22 cellular contexts compared by ENCODE assay signal in genomic region chr15:71529353-71529752, GRCh38.
DNase-seq lines count a peak whose midpoint lies in the region; FAIRE-seq and TF ChIP-seq lines count a peak whose summit lies in the region.
"Had no signal": no experiment of that assay in that cellular context is flagged by ENCODE, and none has a peak within 500 bp of the region (broad histone marks: within the 10 kb centered on the region; RNA-seq: fewer than 3 reads in every experiment).

No MANE protein-coding gene starts in this region.

- H3K4me3 ChIP-seq in keratinocyte (ENCODE audit: control insufficient read depth in 2 of 3, extremely low read depth in 1 of 3, insufficient read depth in 2 of 3, low read depth in 1 of 3, low read length in 3 of 3) = no peak overlapping the region
- no peak overlapping the region for H3K4me3 ChIP-seq in small intestine (ENCODE audit: low read depth in 1 of 2, low read length in 2 of 2)
- H3K4me3 ChIP-seq: BLaER1 treated with 17β-estradiol and CSF1 and Interleukin-3, amounts not matched to agents 10 nM and 100 nM; MG63; SK-N-MC had no signal

- dilution Hi-C loops in keratinocyte (cut with MboI; ENCODE audit: extremely low pct_ligation_motif_present, low sequenced_read_pairs) = no loop called here

- WGBS in small intestine, 3 donors = 21 to 59% (median 57%) methylated on average over 1 of the region's 1 CpG

- no peaks in the 10 kb centered on the region for H3K79me2 ChIP-seq in keratinocyte (ENCODE audit: control insufficient read depth, insufficient read depth, low read length)

- H3K36me3 ChIP-seq in keratinocyte (ENCODE audit: control insufficient read depth in 2 of 2, extremely low read depth in 1 of 2, insufficient read depth in 2 of 2, low read length in 2 of 2) (peaks cover 0 to 2% of the 10 kb centered on the region in 2 experiments), small intestine (ENCODE audit: control insufficient read depth in 2 of 2, insufficient read depth in 2 of 2, low read length in 2 of 2) (no peaks in the 10 kb centered on the region)
- H3K36me3 ChIP-seq: BLaER1 treated with 17β-estradiol and CSF1 and Interleukin-3, amounts not matched to agents 10 nM and 100 nM; MG63 had no signal

- FAIRE-seq in keratinocyte (lab: Jason Lieb, UNC) = peak; percentile 29
- no peak for FAIRE-seq in small intestine (lab: Jason Lieb, UNC)
- no peak for FAIRE-seq in GM19239 (lab: Jason Lieb, UNC)
- FAIRE-seq: H54 had no signal

- H3K9me3 ChIP-seq in keratinocyte (ENCODE audit: control insufficient read depth, low read depth, low read length) (no peaks in the 10 kb centered on the region), small intestine (ENCODE audit: control insufficient read depth, low read depth) (no peaks in the 10 kb centered on the region)

- H2AFZ ChIP-seq in keratinocyte (ENCODE audit: control insufficient read depth, low read length) = no peak overlapping the region

- H3K4me2 ChIP-seq in keratinocyte (ENCODE audit: control insufficient read depth, extremely low read depth, insufficient read depth, low read depth, low read length) = no peak overlapping the region
- H3K4me2 ChIP-seq: BLaER1 treated with 17β-estradiol and CSF1 and Interleukin-3, amounts not matched to agents 10 nM and 100 nM had no signal

- no peaks in the 10 kb centered on the region for H3K9me1 ChIP-seq in keratinocyte (ENCODE audit: control insufficient read depth, extremely low read depth, insufficient read depth, low read length)

- no peak overlapping the region for H3K27ac ChIP-seq in keratinocyte (ENCODE audit: control insufficient read depth, insufficient read depth, low read length)
- no peak overlapping the region for H3K27ac ChIP-seq in small intestine (ENCODE audit: low read depth in 1 of 2, low read length in 1 of 2)
- H3K27ac ChIP-seq: 22Rv1; BLaER1 treated with 17β-estradiol and CSF1 and Interleukin-3, amounts not matched to agents 10 nM and 100 nM; RWPE1; SK-N-MC had no signal

- peak; percentile 1 for DNase-seq in NCI-H748 (lab: John Stamatoyannopoulos, UW; ENCODE audit: unreplicated experiment)
- DNase-seq in NCI-H748 treated with DMSO at 0.1 percent for 48 hours (lab: John Stamatoyannopoulos, UW) = no peak
- DNase-seq in NCI-H82 (lab: John Stamatoyannopoulos, UW) = peak; percentile 73
- DNase-seq in keratinocyte (ENCODE audit: low read depth, low spot score) = no peak
- DNase-seq in small intestine = peak; percentile 47
- DNase-seq in globus pallidus (ENCODE audit: low spot score) = no peak
- no peak for DNase-seq in GM19239 (ENCODE audit: insufficient read length, low spot score)
- no peak for DNase-seq in NCI-H2227 (lab: John Stamatoyannopoulos, UW; ENCODE audit: unreplicated experiment)
- DNase-seq: CD4-positive, alpha-beta memory T cell; EL; NCI-H1417 treated with DMSO at 0.1 percent for 48 hours; NCI-H2029; NCI-H226; NCI-H510A treated with DMSO at 0.1 percent for 48 hours; SHP77 treated with DMSO at 0.1 percent for 48 hours; SW 1271 had no signal

- H3K27me3 ChIP-seq in keratinocyte (ENCODE audit: control insufficient read depth, extremely low read depth, insufficient read depth, low read length) (no peaks in the 10 kb centered on the region), small intestine (ENCODE audit: control insufficient read depth in 2 of 2, insufficient read depth in 2 of 2, low read length in 2 of 2) (peaks cover 0 to 2% of the 10 kb centered on the region in 2 donors)
- H3K27me3 ChIP-seq: BLaER1 treated with 17β-estradiol and CSF1 and Interleukin-3, amounts not matched to agents 10 nM and 100 nM; MG63 had no signal

- H3K9ac ChIP-seq in keratinocyte (ENCODE audit: control insufficient read depth, extremely low read depth, insufficient read depth, low read length) = no peak overlapping the region
- H3K9ac ChIP-seq: BLaER1 treated with 17β-estradiol and CSF1 and Interleukin-3, amounts not matched to agents 10 nM and 100 nM had no signal

- TF ChIP-seq CTCF in keratinocyte (optimal IDR thresholded peaks at IDR 0.05 in 1 of 3, IDR thresholded peaks at IDR 0.05 in 1 of 3, conservative IDR thresholded peaks at IDR 0.05 in 1 of 3; ENCODE audit: extremely low read depth in 1 of 3, insufficient read depth in 2 of 3, low read length in 3 of 3) = no peak

- H3K4me1 ChIP-seq in keratinocyte (ENCODE audit: control insufficient read depth, extremely low read depth, insufficient read depth, low read length) = peaks cover 8% of the 10 kb centered on the region
- H3K4me1 ChIP-seq in small intestine (ENCODE audit: control insufficient read depth in 2 of 2, insufficient read depth in 1 of 2, low read depth in 1 of 2, low read length in 1 of 2) = peaks cover 0 to 3% of the 10 kb centered on the region in 2 donors
- H3K4me1 ChIP-seq: BLaER1 treated with 17β-estradiol and CSF1 and Interleukin-3, amounts not matched to agents 10 nM and 100 nM had no signal

- no peaks in the 10 kb centered on the region for H4K20me1 ChIP-seq in keratinocyte (ENCODE audit: control insufficient read depth, extremely low read depth, insufficient read depth, low read length)
- H4K20me1 ChIP-seq: BLaER1 treated with 17β-estradiol and CSF1 and Interleukin-3, amounts not matched to agents 10 nM and 100 nM had no signal

Comparison
In these comparisons a context has a peak if more than half of its experiments do, and no peak if none do; other contexts are left out.
1. DNase-seq: peak in NCI-H748 (single experiment), NCI-H82 (single experiment) and small intestine (single experiment); none in NCI-H748 treated with DMSO at 0.1 percent for 48 hours (single experiment), keratinocyte (single experiment), globus pallidus (single experiment), GM19239 (single experiment) and NCI-H2227 (single experiment).